In the genomic region with DNA sequence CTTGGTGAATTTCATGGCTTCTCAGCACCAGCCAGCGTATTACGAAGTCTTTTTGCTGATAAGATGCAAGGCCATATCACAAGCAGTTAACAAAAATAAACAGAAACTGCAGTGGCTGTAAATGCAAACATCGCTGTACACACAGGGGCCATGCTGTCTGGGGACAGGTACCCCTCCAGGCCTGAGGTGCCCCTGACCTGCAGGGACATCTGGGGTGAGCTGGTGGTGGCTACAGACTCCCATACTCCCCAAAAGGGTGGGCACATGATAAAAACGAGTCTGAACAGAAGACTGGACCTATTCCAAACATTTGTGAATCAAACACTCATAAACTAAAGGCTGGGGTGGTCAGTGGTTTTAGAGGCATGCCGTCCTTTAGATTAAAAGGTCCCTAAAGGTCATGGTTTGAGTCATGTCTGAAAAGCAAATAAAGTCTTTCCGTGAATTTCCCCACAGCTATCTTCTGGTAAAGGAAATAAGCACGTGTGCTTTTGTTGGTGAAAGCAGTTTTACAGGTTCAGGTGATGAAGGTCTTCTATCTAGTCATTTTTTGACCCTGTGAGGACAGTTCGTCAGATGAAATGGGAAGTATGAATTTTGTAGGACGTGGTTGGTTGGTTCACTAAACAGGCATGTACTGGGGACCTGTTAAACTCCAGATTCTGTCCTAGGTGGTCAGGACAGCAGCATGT, we compare ENCODE assay signal across 9 cellular contexts. TPM values are rescaled to one million over a fixed set of nuclear protein-coding genes. Genes with fewer than 3 reads are reported as not detected.
DNase-seq lines count a peak whose midpoint lies in the region; TF ChIP-seq lines count a peak whose summit lies in the region.
"Had no signal": no experiment of that assay in that cellular context is flagged by ENCODE, and none has a peak within 500 bp of the region (broad histone marks: within the 10 kb centered on the region; RNA-seq: fewer than 3 reads in every experiment).

No MANE protein-coding gene starts in this region.

- no peaks in the 10 kb centered on the region for H3K27me3 ChIP-seq in effector memory CD4-positive, alpha-beta T cell (replicated peaks; ENCODE audit: control insufficient read depth, insufficient read depth, low read length, poor library complexity, severe bottlenecking)
- H3K27me3 ChIP-seq in tibial nerve (no peaks in the 10 kb centered on the region), thyroid gland (no peaks in the 10 kb centered on the region)

- DNase-seq in activated naive CD4-positive, alpha-beta T cell treated with anti-CD3 and anti-CD28 coated beads for 36 hours: no peak
- DNase-seq in activated naive CD4-positive, alpha-beta T cell treated with anti-CD3 and anti-CD28 coated beads, Interleukin-2, amount 50 U/mL, for 16 hours: no peak
- peak; percentile 42 for DNase-seq in LoVo (ENCODE audit: low spot score)
- no peak for DNase-seq in effector memory CD4-positive, alpha-beta T cell
- DNase-seq in tibial nerve (ENCODE audit: low spot score in 2 of 2): no peak
- DNase-seq in thyroid gland: no peak
- DNase-seq in activated CD8-positive, alpha-beta memory T cell treated with anti-CD3 and anti-CD28 coated beads, Interleukin-2, amount 50 U/mL, for 4 hours: no peak
- DNase-seq in hypothalamus (lab: John Stamatoyannopoulos, UW): no peak
- DNase-seq: Karpas-422 had no signal

- H3K27me3 Mint-ChIP-seq in activated naive CD4-positive, alpha-beta T cell treated with anti-CD3 and anti-CD28 coated beads for 36 hours (ENCODE audit: low read depth): no peaks in the 10 kb centered on the region

- H3K4me1 Mint-ChIP-seq in activated naive CD4-positive, alpha-beta T cell treated with anti-CD3 and anti-CD28 coated beads for 36 hours (ENCODE audit: low read depth): peaks cover 76% of the 10 kb centered on the region

- no peak for TF ChIP-seq POLR2A in tibial nerve (IDR thresholded peaks at IDR 0.05)
- no peak for TF ChIP-seq POLR2A in thyroid gland (IDR thresholded peaks at IDR 0.05)

- no peaks in the 10 kb centered on the region for H3K9me3 ChIP-seq in effector memory CD4-positive, alpha-beta T cell (ENCODE audit: control insufficient read depth, low read length)
- no peaks in the 10 kb centered on the region for H3K9me3 ChIP-seq in tibial nerve
- H3K9me3 ChIP-seq in thyroid gland: no peaks in the 10 kb centered on the region

- 66 to 71% methylated on average over 9 of the region's 9 CpGs for WGBS in tibial nerve, 2 donors
- WGBS in thyroid gland, 2 donors: 84 to 86% methylated on average over 9 of the region's 9 CpGs

- no peaks in the 10 kb centered on the region for H3K9me3 Mint-ChIP-seq in activated naive CD4-positive, alpha-beta T cell treated with anti-CD3 and anti-CD28 coated beads for 36 hours

- intact Hi-C loops in activated naive CD4-positive, alpha-beta T cell treated with anti-CD3 and anti-CD28 coated beads for 36 hours (cut with micrococcal nuclease): loop anchor here (1.0 to 5.0 kb wide), 3 partner anchors 15 to 224 kb away; no protein-coding TSS in a partner anchor
- intact Hi-C loops in thyroid gland (cut with DNase I): no loop called here

- H3K27ac Mint-ChIP-seq in activated naive CD4-positive, alpha-beta T cell treated with anti-CD3 and anti-CD28 coated beads for 36 hours: peak overlapping the region; percentile 72

- peaks cover 58% of the 10 kb centered on the region for H3K4me1 ChIP-seq in effector memory CD4-positive, alpha-beta T cell (ENCODE audit: control insufficient read depth, insufficient read depth, low read length, poor library complexity, severe bottlenecking)
- H3K4me1 ChIP-seq in tibial nerve (peaks cover 0 to 56% (median 27%) of the 10 kb centered on the region in 4 donors), thyroid gland (no peaks in the 10 kb centered on the region)

- TF ChIP-seq EP300 in tibial nerve (IDR thresholded peaks at IDR 0.05): no peak

- no peaks in the 10 kb centered on the region for H3K36me3 ChIP-seq in effector memory CD4-positive, alpha-beta T cell (ENCODE audit: control insufficient read depth, insufficient read depth, low read length)
- H3K36me3 ChIP-seq in tibial nerve (no peaks in the 10 kb centered on the region), thyroid gland (no peaks in the 10 kb centered on the region)

- H3K4me3 Mint-ChIP-seq in activated naive CD4-positive, alpha-beta T cell treated with anti-CD3 and anti-CD28 coated beads for 36 hours: peak overlapping the region; percentile 5

- no peaks in the 10 kb centered on the region for H3K36me3 Mint-ChIP-seq in activated naive CD4-positive, alpha-beta T cell treated with anti-CD3 and anti-CD28 coated beads for 36 hours (ENCODE audit: low read depth)

- no peak overlapping the region for H3K4me3 ChIP-seq in effector memory CD4-positive, alpha-beta T cell (ENCODE audit: insufficient read depth, low read depth, low read length, poor library complexity, severe bottlenecking)
- no peak overlapping the region for H3K4me3 ChIP-seq in tibial nerve
- H3K4me3 ChIP-seq in thyroid gland (replicated peaks in 1 of 3): no peak overlapping the region

- CTCF ChIA-PET in activated naive CD4-positive, alpha-beta T cell treated with anti-CD3 and anti-CD28 coated beads for 36 hours (lab: Charles Lee): no interaction called here

- no peak for TF ChIP-seq CTCF in tibial nerve (IDR thresholded peaks at IDR 0.05)
- TF ChIP-seq CTCF in thyroid gland (IDR thresholded peaks at IDR 0.05): no peak

- peak overlapping the region; percentile 18 for H3K27ac ChIP-seq in effector memory CD4-positive, alpha-beta T cell (ENCODE audit: insufficient read depth, low read length, poor library complexity, severe bottlenecking)
- peak overlapping the region; percentile 37 to 70 (median 53) for H3K27ac ChIP-seq in tibial nerve
- no peak overlapping the region for H3K27ac ChIP-seq in thyroid gland

RNA-seq across cellular contexts. Expression of a gene that starts 36.8 kb away (rescaled TPM):
- 10 to 100 TPM; 39.9 to 44.2 TPM for total RNA-seq in activated naive CD4-positive, alpha-beta T cell treated with anti-CD3 and anti-CD28 coated beads for 36 hours
- total RNA-seq in tibial nerve (10 to 100 TPM; 22.6 to 35.1 (median 29.3) TPM), thyroid gland (10 to 100 TPM; 10.6 to 25.4 (median 12.9) TPM)

Comparison
In these comparisons a context has a peak if more than half of its experiments do, and no peak if none do; other contexts are left out.
1. H3K27ac ChIP-seq: peak in effector memory CD4-positive, alpha-beta T cell (single experiment) and tibial nerve (4 of 4); none in thyroid gland (0 of 3).